ENCODE assay signal across 29 cellular contexts in the genomic region with DNA sequence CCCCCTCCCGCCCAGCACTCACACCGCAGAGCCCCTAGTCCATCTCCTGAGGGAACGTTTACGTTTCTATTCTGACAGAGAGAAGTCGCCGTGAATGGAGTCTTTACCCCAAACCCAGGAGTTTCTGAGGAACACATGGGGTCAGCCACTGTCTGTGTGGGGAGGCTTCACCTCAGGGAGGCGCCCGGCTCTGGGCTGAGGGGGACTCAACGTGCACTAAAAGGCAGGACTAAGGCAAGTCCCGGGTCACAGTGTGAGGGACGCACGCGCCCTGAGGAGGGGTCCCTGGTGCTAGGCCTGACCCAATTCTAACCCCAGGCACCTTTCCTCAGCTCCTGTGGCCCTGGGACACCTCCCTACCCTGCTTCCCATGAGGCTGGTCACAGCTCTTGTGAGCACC. TPM values are rescaled to one million over a fixed set of nuclear protein-coding genes. Genes with fewer than 3 reads are reported as not detected.
"Had no signal": no experiment of that assay in that cellular context is flagged by ENCODE, and none has a peak within 500 bp of the region (broad histone marks: within the 10 kb centered on the region; RNA-seq: fewer than 3 reads in every experiment).

No MANE protein-coding gene starts in this region.

- H3K27ac Mint-ChIP-seq: activated CD4-positive, alpha-beta T cell treated with anti-CD3 and anti-CD28 coated beads, Interleukin-2, amount 10 ng/mL, durations not matched to agents 24 days and 14 days; activated naive CD4-positive, alpha-beta T cell treated with anti-CD3 and anti-CD28 coated beads, Interleukin-2, amount 10 ng/mL, durations not matched to agents 7 days and 5 days; activated naive CD8-positive, alpha-beta T cell treated with anti-CD3 and anti-CD28 coated beads, Interleukin-2, amount 10 ng/mL, durations not matched to agents 7 days and 5 days; nephron progenitor cell; stimulated activated memory B cell treated with anti-CD40 and anti-IgM and Interleukin-4, amounts not matched to agents 10 μg/mL and 1 μg/mL and 100 μg/mL, for 72 hours; T-helper 1 cell treated with Interleukin-12 subunit alpha and Interleukin-12 subunit beta and Interleukin-4 antibody, amounts not matched to agents 30 μg/mL and 1 μg/mL, for 36 hours had no signal

- H3K9me3 Mint-ChIP-seq: activated CD4-positive, alpha-beta T cell treated with anti-CD3 and anti-CD28 coated beads, Interleukin-2, amount 10 ng/mL, durations not matched to agents 24 days and 14 days; activated naive CD4-positive, alpha-beta T cell treated with anti-CD3 and anti-CD28 coated beads, Interleukin-2, amount 10 ng/mL, durations not matched to agents 7 days and 5 days; activated naive CD8-positive, alpha-beta T cell treated with anti-CD3 and anti-CD28 coated beads, Interleukin-2, amount 10 ng/mL, durations not matched to agents 7 days and 5 days; nephron progenitor cell; stimulated activated memory B cell treated with anti-CD40 and anti-IgM and Interleukin-4, amounts not matched to agents 10 μg/mL and 1 μg/mL and 100 μg/mL, for 72 hours; stimulated activated naive CD8-positive, alpha-beta T cell treated with anti-CD3 and anti-CD28 coated beads, Interleukin-15, amount 100 ng/mL, for 72 hours; T-helper 1 cell treated with Interleukin-12 subunit alpha and Interleukin-12 subunit beta and Interleukin-4 antibody, amounts not matched to agents 30 μg/mL and 1 μg/mL, for 36 hours had no signal

- H3K27me3 Mint-ChIP-seq: stimulated activated naive CD8-positive, alpha-beta T cell treated with anti-CD3 and anti-CD28 coated beads, Interleukin-15, amount 100 ng/mL, for 72 hours had no signal

- H3K4me1 Mint-ChIP-seq: activated CD4-positive, alpha-beta T cell treated with anti-CD3 and anti-CD28 coated beads, Interleukin-2, amount 10 ng/mL, durations not matched to agents 24 days and 14 days; activated naive CD4-positive, alpha-beta T cell treated with anti-CD3 and anti-CD28 coated beads, Interleukin-2, amount 10 ng/mL, durations not matched to agents 7 days and 5 days; activated naive CD8-positive, alpha-beta T cell treated with anti-CD3 and anti-CD28 coated beads, Interleukin-2, amount 10 ng/mL, durations not matched to agents 7 days and 5 days; nephron progenitor cell had no signal

- H3K27me3 ChIP-seq: pancreas, upper lobe of left lung, vagina had no signal

- H3K9me3 ChIP-seq: esophagus squamous epithelium, left ventricle myocardium inferior, mucosa of descending colon, pancreas, prostate gland, sigmoid colon, upper lobe of left lung, vagina had no signal

- H3K36me3 ChIP-seq: esophagus squamous epithelium, left ventricle myocardium inferior, pancreas, prostate gland, sigmoid colon, upper lobe of left lung, vagina had no signal

- H3K4me3 ChIP-seq: esophagus squamous epithelium, left ventricle myocardium inferior, lung, mucosa of descending colon, pancreas, prostate gland, sigmoid colon, upper lobe of left lung, vagina had no signal

- H3K27ac ChIP-seq: esophagus squamous epithelium, left ventricle myocardium inferior, pancreas, prostate gland, sigmoid colon, upper lobe of left lung, vagina had no signal

- H3K4me1 ChIP-seq: esophagus squamous epithelium, left ventricle myocardium inferior, pancreas, prostate gland, sigmoid colon, upper lobe of left lung, vagina had no signal

- DNase-seq: activated CD4-positive, CD25-positive, alpha-beta regulatory T cell treated with anti-CD3 and anti-CD28 coated beads, Interleukin-2, amount 50 U/mL, for 72 hours; activated T-cell treated with anti-CD3 and anti-CD28 coated beads for 4 hours; amniotic stem cell; central memory CD4-positive, alpha-beta T cell; effector CD4-positive, alpha-beta T cell; esophagus squamous epithelium; foreskin melanocyte; left ventricle myocardium inferior; pancreas; retina; sigmoid colon; stimulated activated CD4-positive, alpha-beta T cell treated with anti-CD3 and anti-CD28 coated beads, Interleukin-4, amount 100 ng/mL, for 24 hours; substantia nigra; T1000 had no signal

- H3K36me3 Mint-ChIP-seq: activated naive CD4-positive, alpha-beta T cell treated with anti-CD3 and anti-CD28 coated beads, Interleukin-2, amount 10 ng/mL, durations not matched to agents 7 days and 5 days; activated naive CD8-positive, alpha-beta T cell treated with anti-CD3 and anti-CD28 coated beads, Interleukin-2, amount 10 ng/mL, durations not matched to agents 7 days and 5 days; stimulated activated memory B cell treated with anti-CD40 and anti-IgM and Interleukin-4, amounts not matched to agents 10 μg/mL and 1 μg/mL and 100 μg/mL, for 72 hours had no signal

- H3K4me3 Mint-ChIP-seq: activated CD4-positive, alpha-beta T cell treated with anti-CD3 and anti-CD28 coated beads, Interleukin-2, amount 10 ng/mL, durations not matched to agents 24 days and 14 days; activated naive CD4-positive, alpha-beta T cell treated with anti-CD3 and anti-CD28 coated beads, Interleukin-2, amount 10 ng/mL, durations not matched to agents 7 days and 5 days; activated naive CD8-positive, alpha-beta T cell treated with anti-CD3 and anti-CD28 coated beads, Interleukin-2, amount 10 ng/mL, durations not matched to agents 7 days and 5 days; nephron progenitor cell; stimulated activated memory B cell treated with anti-CD40 and anti-IgM and Interleukin-4, amounts not matched to agents 10 μg/mL and 1 μg/mL and 100 μg/mL, for 72 hours; stimulated activated naive CD8-positive, alpha-beta T cell treated with anti-CD3 and anti-CD28 coated beads, Interleukin-15, amount 100 ng/mL, for 72 hours; T-helper 1 cell treated with Interleukin-12 subunit alpha and Interleukin-12 subunit beta and Interleukin-4 antibody, amounts not matched to agents 30 μg/mL and 1 μg/mL, for 36 hours had no signal

RNA-seq across cellular contexts. Expression of a gene that starts 32.5 kb away (rescaled TPM):
- total RNA-seq: activated CD4-positive, alpha-beta T cell treated with anti-CD3 and anti-CD28 coated beads, Interleukin-2, amount 10 ng/mL, durations not matched to agents 24 days and 14 days; activated naive CD8-positive, alpha-beta T cell treated with anti-CD3 and anti-CD28 coated beads, Interleukin-2, amount 10 ng/mL, durations not matched to agents 7 days and 5 days; dermis blood vessel endothelial cell; mesenteric fat pad; myocyte; prostate gland had no signal
